ENCODE assay signal across 8 cellular contexts in genomic region chr15:90412356-90413194, GRCh38. TPM values are rescaled to one million over a fixed set of nuclear protein-coding genes. Genes with fewer than 3 reads are reported as not detected.
A peak's percentile ranks its signal among the peaks of the same experiment; 100 is the strongest.
DNase-seq lines count a peak whose midpoint lies in the region; ATAC-seq and TF ChIP-seq lines count a peak whose summit lies in the region.

No MANE protein-coding gene starts in this region.

- peak overlapping the region; percentile 7 for H3K4me2 ChIP-seq in parathyroid adenoma (ENCODE audit: low read length)

- H3K27ac Mint-ChIP-seq in CD14-positive monocyte: peak overlapping the region; percentile 89 to 97 (median 97)

- TF ChIP-seq POLR2A in Peyer's patch (IDR thresholded peaks at IDR 0.05): no peak

- intact Hi-C loops in CD14-positive monocyte (cut with micrococcal nuclease): loop anchor here in 1 of 2 donors (10.0 kb wide), 1 partner anchor 48 kb away; no protein-coding TSS in a partner anchor

- H3K4me1 ChIP-seq in Peyer's patch: peaks cover 0 to 43% (median 11%) of the 10 kb centered on the region in 4 donors
- peaks cover 3% of the 10 kb centered on the region for H3K4me1 ChIP-seq in parathyroid adenoma

- peaks cover 5% of the 10 kb centered on the region for H3K79me2 ChIP-seq in parathyroid adenoma

- peak overlapping the region; percentile 71 to 89 for H3K4me3 Mint-ChIP-seq in CD14-positive monocyte

- TF ChIP-seq CTCF in CD14-positive monocyte (IDR thresholded peaks at IDR 0.05): no peak
- no peak for TF ChIP-seq CTCF in Peyer's patch (IDR thresholded peaks at IDR 0.05)
- TF ChIP-seq CTCF in fibroblast of mammary gland (conservative IDR thresholded peaks at IDR 0.05; ENCODE audit: control insufficient read depth, insufficient read depth, low read depth, low read length): no peak
- no peak for TF ChIP-seq CTCF in parathyroid adenoma (IDR thresholded peaks at IDR 0.05)

- peaks cover 84% of the 10 kb centered on the region for H3K4me1 Mint-ChIP-seq in CD14-positive monocyte

- peaks cover 2 to 12% (median 4%) of the 10 kb centered on the region in 7 donors for H3K9me3 Mint-ChIP-seq in CD14-positive monocyte

- H3K27me3 Mint-ChIP-seq in CD14-positive monocyte (ENCODE audit: low read depth in 3 of 3): peaks cover 0 to 3% (median 1%) of the 10 kb centered on the region in 3 donors

- ATAC-seq in GM19324 (IDR thresholded peaks at IDR 0.05; ENCODE audit: low FRiP score, unreplicated experiment): peak; percentile 60
- peak; percentile 63 for ATAC-seq in HG03280 (IDR thresholded peaks at IDR 0.05; ENCODE audit: unreplicated experiment)

- DNase-seq in CD14-positive monocyte (ENCODE audit: low spot score): peak; percentile 83
- DNase-seq in Peyer's patch: peak in 2 of 3 donors; percentile 63 to 79
- peak; percentile 61 for DNase-seq in fibroblast of mammary gland (ENCODE audit: low read depth)
- DNase-seq in COR-L47 (lab: John Stamatoyannopoulos, UW): no peak
- no peak for DNase-seq in stimulated activated CD4-positive, alpha-beta T cell treated with anti-CD3 and anti-CD28 coated beads, Interleukin-2, amount 100 ng/mL, for 48 hours

- no peaks in the 10 kb centered on the region for H3K27me3 ChIP-seq in Peyer's patch
- no peaks in the 10 kb centered on the region for H3K27me3 ChIP-seq in parathyroid adenoma (ENCODE audit: control insufficient read depth, insufficient read depth, low read length)

- H3K36me3 Mint-ChIP-seq in CD14-positive monocyte: peaks cover 28 to 40% of the 10 kb centered on the region in 2 donors

- H3K9ac ChIP-seq in parathyroid adenoma: no peak overlapping the region

- H2AFZ ChIP-seq in parathyroid adenoma: no peak overlapping the region

- no peaks in the 10 kb centered on the region for H3K36me3 ChIP-seq in Peyer's patch
- H3K36me3 ChIP-seq in parathyroid adenoma (ENCODE audit: control insufficient read depth, insufficient read depth, low read length): no peaks in the 10 kb centered on the region

- peak overlapping the region in 3 of 4 donors; percentile 39 to 61 (median 46) for H3K27ac ChIP-seq in Peyer's patch
- H3K27ac ChIP-seq in parathyroid adenoma: peak overlapping the region; percentile 33

- H3K9me3 ChIP-seq in Peyer's patch: no peaks in the 10 kb centered on the region
- H3K9me3 ChIP-seq in parathyroid adenoma (ENCODE audit: control insufficient read depth, low read length): no peaks in the 10 kb centered on the region

- H3K4me3 ChIP-seq in Peyer's patch (no peak overlapping the region), fibroblast of mammary gland (ENCODE audit: control insufficient read depth, low read depth, low read length) (no peak overlapping the region), parathyroid adenoma (ENCODE audit: low read depth, low read length) (no peak overlapping the region)

RNA-seq across cellular contexts. Expression of gene IQGAP1, which starts 24.5 kb away (rescaled TPM):
- 100 to 1,000 TPM; 207 to 276 TPM for polyA plus RNA-seq in CD14-positive monocyte
- total RNA-seq in Peyer's patch: 100 to 1,000 TPM; 162 to 334 (median 168) TPM

Comparison
In these comparisons a context has a peak if more than half of its experiments do, and no peak if none do; other contexts are left out.
1. DNase-seq: peak in CD14-positive monocyte (single experiment), Peyer's patch (2 of 3) and fibroblast of mammary gland (single experiment); none in COR-L47 (single experiment) and stimulated activated CD4-positive, alpha-beta T cell treated with anti-CD3 and anti-CD28 coated beads, Interleukin-2, amount 100 ng/mL, for 48 hours (0 of 2).